8 cellular contexts compared by ENCODE assay signal in the genomic region with DNA sequence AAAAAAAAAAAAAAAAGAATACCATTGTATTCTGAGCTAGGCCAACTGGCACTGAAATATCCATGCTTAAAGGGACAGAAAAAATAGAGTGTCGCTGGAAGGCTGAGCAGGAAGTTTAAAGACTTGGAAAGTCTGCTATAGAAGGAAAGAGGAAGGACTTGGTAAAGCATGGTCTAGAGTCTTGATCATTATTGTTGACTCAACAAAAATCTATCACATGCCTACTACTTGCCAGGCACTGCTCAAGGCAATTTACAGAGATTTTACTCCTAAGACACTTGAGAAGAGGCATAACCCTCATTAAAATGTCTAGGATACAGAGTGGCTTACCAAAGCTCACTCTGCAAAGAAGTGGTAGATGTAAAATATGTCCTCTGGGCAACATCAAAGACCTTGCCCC.
"Had no signal": no experiment of that assay in that cellular context is flagged by ENCODE, and none has a peak within 500 bp of the region (broad histone marks: within the 10 kb centered on the region; RNA-seq: fewer than 3 reads in every experiment).

No MANE protein-coding gene starts in this region.

- DNase-seq: GM23248, GOT3, H7, HFFc6 had no signal

- H2AFZ ChIP-seq: GM23248 had no signal

- H3K4me3 ChIP-seq: GM23248, HAP-1 had no signal

- ATAC-seq: HCT116 had no signal

- H3K36me3 ChIP-seq: HAP-1 had no signal

- H3K27ac Mint-ChIP-seq: HFFc6, IgD-negative memory B cell had no signal

- H3K9me3 ChIP-seq: HAP-1 had no signal

- H3K36me3 Mint-ChIP-seq: IgD-negative memory B cell had no signal

- H3K9ac ChIP-seq: GM23248 had no signal

- H3K27ac ChIP-seq: GM23248, HL-60 had no signal

- H3K4me1 ChIP-seq: HAP-1 had no signal

- H3K4me1 Mint-ChIP-seq: IgD-negative memory B cell had no signal

- H3K4me3 Mint-ChIP-seq: HFFc6, IgD-negative memory B cell had no signal
